Comparison of ENCODE assay signal across 20 cellular contexts in genomic region chr1:235369802-235370201, GRCh38. TPM values are rescaled to one million over a fixed set of nuclear protein-coding genes. Genes with fewer than 3 reads are reported as not detected.
DNase-seq lines count a peak whose midpoint lies in the region; ATAC-seq and TF ChIP-seq lines count a peak whose summit lies in the region.
"Had no signal": no experiment of that assay in that cellular context is flagged by ENCODE, and none has a peak within 500 bp of the region (broad histone marks: within the 10 kb centered on the region; RNA-seq: fewer than 3 reads in every experiment).

No MANE protein-coding gene starts in this region.

- H3K4me3 ChIP-seq in naive thymus-derived CD4-positive, alpha-beta T cell (ENCODE audit: low read length) = no peak overlapping the region
- no peak overlapping the region for H3K4me3 ChIP-seq in upper lobe of left lung
- H3K4me3 ChIP-seq: BLaER1 treated with 17β-estradiol and CSF1 and Interleukin-3, amounts not matched to agents 10 nM and 100 nM; K562; vagina had no signal

- H3K4me1 ChIP-seq in naive thymus-derived CD4-positive, alpha-beta T cell (ENCODE audit: control insufficient read depth in 2 of 2, insufficient read depth in 2 of 2, low read length in 2 of 2) = peaks cover 0 to 11% of the 10 kb centered on the region in 2 donors
- peaks cover 0 to 6% (median 6%) of the 10 kb centered on the region in 4 donors for H3K4me1 ChIP-seq in upper lobe of left lung

- H3K4me1 Mint-ChIP-seq in activated T-cell treated with anti-CD3 and anti-CD28 coated beads, Interleukin-2, amount 50 U/mL, for 24 hours (ENCODE audit: low read depth) = peaks cover 37% of the 10 kb centered on the region
- peaks cover 31% of the 10 kb centered on the region for H3K4me1 Mint-ChIP-seq in Calu3 (ENCODE audit: low read depth, unreplicated experiment)
- H3K4me1 Mint-ChIP-seq in naive thymus-derived CD4-positive, alpha-beta T cell = peaks cover 13 to 49% (median 42%) of the 10 kb centered on the region in 7 donors

- TF ChIP-seq POLR2A in upper lobe of left lung (IDR thresholded peaks at IDR 0.05) = no peak

- H3K36me3 Mint-ChIP-seq in activated T-cell treated with anti-CD3 and anti-CD28 coated beads, Interleukin-2, amount 50 U/mL, for 24 hours (ENCODE audit: low read depth) = peaks cover 37% of the 10 kb centered on the region
- H3K36me3 Mint-ChIP-seq in Calu3 (ENCODE audit: insufficient read depth, unreplicated experiment) = peaks cover 33% of the 10 kb centered on the region
- H3K36me3 Mint-ChIP-seq in naive thymus-derived CD4-positive, alpha-beta T cell = peaks cover 0 to 8% (median 6%) of the 10 kb centered on the region in 5 donors

- TF ChIP-seq CTCF in Calu3 (IDR thresholded peaks at IDR 0.05; ENCODE audit: unreplicated experiment) (no peak), VCaP (conservative IDR thresholded peaks at IDR 0.05) (no peak), upper lobe of left lung (IDR thresholded peaks at IDR 0.05) (no peak)

- no peaks in the 10 kb centered on the region for H3K9me3 Mint-ChIP-seq in activated T-cell treated with anti-CD3 and anti-CD28 coated beads, Interleukin-2, amount 50 U/mL, for 24 hours
- no peaks in the 10 kb centered on the region for H3K9me3 Mint-ChIP-seq in Calu3 (ENCODE audit: low read depth, unreplicated experiment)
- peaks cover 0 to 3% (median 0%) of the 10 kb centered on the region in 11 donors for H3K9me3 Mint-ChIP-seq in naive thymus-derived CD4-positive, alpha-beta T cell
- H3K9me3 Mint-ChIP-seq: central memory CD8-positive, alpha-beta T cell; H9; memory B cell had no signal

- intact Hi-C loops in Calu3 (cut with micrococcal nuclease; ENCODE audit: unreplicated experiment) = no loop called here
- intact Hi-C loops in naive thymus-derived CD4-positive, alpha-beta T cell (cut with micrococcal nuclease) = loop anchor here in 1 of 2 donors (5.0 kb wide), 1 partner anchor 912 kb away; the partner anchor contains the start of gene ERO1B

- POLR2A ChIA-PET in naive thymus-derived CD4-positive, alpha-beta T cell (lab: Charles Lee) = no interaction called here

- peaks cover 0 to 5% (median 0%) of the 10 kb centered on the region in 3 experiments for H3K36me3 ChIP-seq in naive thymus-derived CD4-positive, alpha-beta T cell (ENCODE audit: control insufficient read depth in 2 of 3, insufficient read depth in 3 of 3, low read length in 3 of 3)
- no peaks in the 10 kb centered on the region for H3K36me3 ChIP-seq in upper lobe of left lung
- H3K36me3 ChIP-seq: vagina had no signal

- H3K27me3 Mint-ChIP-seq in activated T-cell treated with anti-CD3 and anti-CD28 coated beads, Interleukin-2, amount 50 U/mL, for 24 hours = no peaks in the 10 kb centered on the region
- no peaks in the 10 kb centered on the region for H3K27me3 Mint-ChIP-seq in Calu3 (ENCODE audit: unreplicated experiment)
- H3K27me3 Mint-ChIP-seq in naive thymus-derived CD4-positive, alpha-beta T cell = no peaks in the 10 kb centered on the region
- H3K27me3 Mint-ChIP-seq: central memory CD8-positive, alpha-beta T cell; memory B cell had no signal

- no peaks in the 10 kb centered on the region for H3K27me3 ChIP-seq in naive thymus-derived CD4-positive, alpha-beta T cell (ENCODE audit: control insufficient read depth in 2 of 2, insufficient read depth in 2 of 2, low read length in 2 of 2)
- no peaks in the 10 kb centered on the region for H3K27me3 ChIP-seq in upper lobe of left lung
- H3K27me3 ChIP-seq: BLaER1 treated with 17β-estradiol and CSF1 and Interleukin-3, amounts not matched to agents 10 nM and 100 nM; vagina had no signal

- DNase-seq in activated T-cell treated with anti-CD3 and anti-CD28 coated beads, Interleukin-2, amount 50 U/mL, for 24 hours = no peak
- DNase-seq in activated T-cell treated with anti-CD3 and anti-CD28 coated beads for 4 hours = no peak
- DNase-seq in Calu3 = no peak
- DNase-seq in naive thymus-derived CD4-positive, alpha-beta T cell = no peak
- no peak for DNase-seq in upper lobe of left lung
- DNase-seq in effector CD4-positive, alpha-beta T cell = no peak
- DNase-seq: activated CD4-positive, alpha-beta T cell treated with anti-CD3 and anti-CD28 coated beads for 4 hours; activated naive CD4-positive, alpha-beta T cell; aorta; H9; left colon; NCI-H2171 treated with DMSO at 0.1 percent for 48 hours; NCI-H526 treated with DMSO at 0.1 percent for 48 hours had no signal

- H3K27ac Mint-ChIP-seq in activated T-cell treated with anti-CD3 and anti-CD28 coated beads, Interleukin-2, amount 50 U/mL, for 24 hours = no peak overlapping the region
- no peak overlapping the region for H3K27ac Mint-ChIP-seq in Calu3 (ENCODE audit: unreplicated experiment)
- H3K27ac Mint-ChIP-seq in naive thymus-derived CD4-positive, alpha-beta T cell = peak overlapping the region in 5 of 9 donors; percentile 5 to 34 (median 19)
- H3K27ac Mint-ChIP-seq: H9, memory B cell had no signal

- H3K4me3 Mint-ChIP-seq in activated T-cell treated with anti-CD3 and anti-CD28 coated beads, Interleukin-2, amount 50 U/mL, for 24 hours = peak overlapping the region; percentile 4
- peak overlapping the region; percentile 12 for H3K4me3 Mint-ChIP-seq in Calu3 (ENCODE audit: low read depth, unreplicated experiment)
- peak overlapping the region in 7 of 10 donors; percentile 21 to 61 (median 44) for H3K4me3 Mint-ChIP-seq in naive thymus-derived CD4-positive, alpha-beta T cell
- H3K4me3 Mint-ChIP-seq: memory B cell had no signal

- CTCF ChIA-PET in Calu3 (lab: Charles Lee) = interaction anchor here (0.7 kb wide), 1 partner anchor 130 kb away, joined by 3 read pairs; no protein-coding TSS in a partner anchor
- CTCF ChIA-PET in naive thymus-derived CD4-positive, alpha-beta T cell (lab: Charles Lee) = interaction anchor here (0.6 kb wide), 2 partner anchors 57 to 117 kb away, joined by 3 to 5 read pairs; no protein-coding TSS in a partner anchor

- no peak for TF ChIP-seq EP300 in upper lobe of left lung (IDR thresholded peaks at IDR 0.05)

- no peak for ATAC-seq in naive thymus-derived CD4-positive, alpha-beta T cell
- no peak for ATAC-seq in GM18909 (IDR thresholded peaks at IDR 0.05; ENCODE audit: poor library complexity, unreplicated experiment)
- ATAC-seq in upper lobe of left lung (ENCODE audit: low FRiP score in 2 of 2) = no peak
- ATAC-seq: K562, left colon had no signal

- no peaks in the 10 kb centered on the region for H3K9me3 ChIP-seq in naive thymus-derived CD4-positive, alpha-beta T cell (ENCODE audit: control insufficient read depth in 2 of 3, low read length in 3 of 3)
- H3K9me3 ChIP-seq in upper lobe of left lung = no peaks in the 10 kb centered on the region
- H3K9me3 ChIP-seq: BLaER1 treated with 17β-estradiol and CSF1 and Interleukin-3, amounts not matched to agents 10 nM and 100 nM; vagina had no signal

- BruUV-seq in Calu3 (replicated peaks; lab: Mats Ljungman, UMichigan) = no TSS peak

- WGBS in upper lobe of left lung, 2 donors = 95 to 96% methylated on average over 5 of the region's 5 CpGs

- H3K27ac ChIP-seq in VCaP (peak overlapping the region; percentile 87; the same call in 1 of the 2 replicates), upper lobe of left lung (no peak overlapping the region)
- H3K27ac ChIP-seq in naive thymus-derived CD4-positive, alpha-beta T cell (ENCODE audit: low read depth, low read length) = no peak overlapping the region
- H3K27ac ChIP-seq: BLaER1 treated with 17β-estradiol and CSF1 and Interleukin-3, amounts not matched to agents 10 nM and 100 nM; vagina had no signal

RNA-seq across cellular contexts. Expression of gene TBCE, which starts 2.6 kb away (rescaled TPM):
- total RNA-seq in Calu3 (2022) = 19.0 and 31.3 TPM in 2 replicates
- total RNA-seq in naive thymus-derived CD4-positive, alpha-beta T cell = 10 to 100 TPM; 16.8 to 26.1 (median 20.6) TPM
- 10 to 100 TPM; 12.9 to 16.1 TPM for polyA plus RNA-seq in naive thymus-derived CD4-positive, alpha-beta T cell
- 10 to 100 TPM; 20.8 to 77.5 (median 26.5) TPM for total RNA-seq in upper lobe of left lung

RNA-seq across cellular contexts. Expression of gene GGPS1, which starts 41.4 kb away (rescaled TPM):
- total RNA-seq in Calu3 (2022) = 40.5 and 45.6 TPM in 2 replicates
- 10 to 100 TPM; 26.5 to 51.7 (median 30.2) TPM for total RNA-seq in naive thymus-derived CD4-positive, alpha-beta T cell
- 10 to 100 TPM; 61.5 to 70.0 TPM for polyA plus RNA-seq in naive thymus-derived CD4-positive, alpha-beta T cell
- 10 to 100 TPM in 4 of 6 donors, 1 to 10 TPM in 2; 5.0 to 32.6 (median 25.4) TPM for total RNA-seq in upper lobe of left lung

RNA-seq across cellular contexts. Expression of gene ARID4B, which starts 41.8 kb away (rescaled TPM):
- total RNA-seq in Calu3 (2022) (46.3 and 56.6 TPM in 2 replicates), upper lobe of left lung (10 to 100 TPM; 31.1 to 90.1 (median 51.3) TPM)
- total RNA-seq in naive thymus-derived CD4-positive, alpha-beta T cell = 100 to 1,000 TPM in 2 of 5 experiments, 10 to 100 TPM in 3; 60.8 to 124 (median 93.2) TPM
- 10 to 100 TPM; 63.3 to 76.3 TPM for polyA plus RNA-seq in naive thymus-derived CD4-positive, alpha-beta T cell

Comparison
In these comparisons a context has a peak if more than half of its experiments do, and no peak if none do; other contexts are left out.
1. H3K27ac Mint-ChIP-seq: peak in naive thymus-derived CD4-positive, alpha-beta T cell (5 of 9); none in activated T-cell treated with anti-CD3 and anti-CD28 coated beads, Interleukin-2, amount 50 U/mL, for 24 hours (single experiment) and Calu3 (single experiment).
2. Peak in every context shown above with its lines, with median percentiles within 50 percentile points of each other: H3K4me3 Mint-ChIP-seq.